Comparison of ENCODE assay signal across 30 cellular contexts in the genomic region with DNA sequence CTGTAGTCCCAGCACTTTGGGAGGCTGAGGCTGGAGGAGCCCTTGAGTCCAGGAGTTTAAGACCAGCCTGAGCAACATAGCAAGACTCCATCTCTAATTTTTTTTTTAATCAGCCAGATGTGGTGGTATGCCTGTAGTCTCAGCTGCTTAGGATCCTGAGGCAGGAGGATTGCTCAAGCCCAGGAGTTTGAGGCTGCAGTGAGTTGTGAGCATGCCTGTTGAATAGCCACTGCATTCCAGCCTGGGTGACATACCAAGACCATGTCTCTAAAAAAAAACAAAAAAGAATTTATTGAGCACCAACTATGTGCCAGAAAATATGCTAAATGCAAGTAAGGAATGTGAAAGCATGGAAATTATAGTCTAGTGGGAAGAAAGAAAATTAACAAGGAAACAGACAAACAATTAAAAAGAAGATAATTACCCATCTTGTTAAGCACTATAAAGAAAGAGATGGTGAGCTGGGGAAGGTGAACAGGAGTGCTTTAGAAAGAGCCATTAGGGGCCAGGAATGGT.
"Had no signal": no experiment of that assay in that cellular context is flagged by ENCODE, and none has a peak within 500 bp of the region (broad histone marks: within the 10 kb centered on the region; RNA-seq: fewer than 3 reads in every experiment).

No MANE protein-coding gene starts in this region.

- H3K36me3 Mint-ChIP-seq: activated CD4-positive, alpha-beta memory T cell treated with anti-CD3 and anti-CD28 coated beads for 36 hours; mesothelial cell of epicardium; naive B cell; stimulated activated memory B cell treated with anti-CD40 and anti-IgM and Interleukin-4, amounts not matched to agents 10 μg/mL and 1 μg/mL and 100 μg/mL, for 72 hours had no signal

- H3K9me3 ChIP-seq: esophagus squamous epithelium, gastrocnemius medialis, pancreas, prostate gland, sigmoid colon had no signal

- H3K9me3 Mint-ChIP-seq: activated CD4-positive, alpha-beta memory T cell treated with anti-CD3 and anti-CD28 coated beads for 36 hours; central memory CD8-positive, alpha-beta T cell; mesothelial cell of epicardium; naive B cell; nephron progenitor cell; stimulated activated memory B cell treated with anti-CD40 and anti-IgM and Interleukin-4, amounts not matched to agents 10 μg/mL and 1 μg/mL and 100 μg/mL, for 72 hours; stimulated activated naive CD8-positive, alpha-beta T cell treated with anti-CD3 and anti-CD28 coated beads, Interleukin-15, amount 100 ng/mL, for 72 hours had no signal

- H3K27ac ChIP-seq: epithelial cell of prostate, esophagus squamous epithelium, gastrocnemius medialis, pancreas, prostate gland, sigmoid colon, WERI-Rb-1 had no signal

- H3K27me3 ChIP-seq: gastrocnemius medialis, pancreas had no signal

- H3K36me3 ChIP-seq: esophagus squamous epithelium, gastrocnemius medialis, pancreas, prostate gland, sigmoid colon, WERI-Rb-1 had no signal

- H3K4me1 Mint-ChIP-seq: central memory CD8-positive, alpha-beta T cell; mesothelial cell of epicardium; naive B cell; nephron progenitor cell; stimulated activated memory B cell treated with anti-CD40 and anti-IgM and Interleukin-4, amounts not matched to agents 10 μg/mL and 1 μg/mL and 100 μg/mL, for 72 hours; stimulated activated naive CD8-positive, alpha-beta T cell treated with anti-CD3 and anti-CD28 coated beads, Interleukin-15, amount 100 ng/mL, for 72 hours had no signal

- DNase-seq: activated CD4-positive, alpha-beta memory T cell treated with anti-CD3 and anti-CD28 coated beads for 36 hours; activated CD4-positive, alpha-beta T cell treated with anti-CD3 and anti-CD28 coated beads for 48 hours; activated CD8-positive, alpha-beta memory T cell treated with anti-CD3 and anti-CD28 coated beads, Interleukin-2, amount 50 U/mL, for 4 hours; activated gamma-delta T cell; activated naive CD4-positive, alpha-beta T cell treated with anti-CD3 and anti-CD28 coated beads, Interleukin-2, amount 50 U/mL, for 16 hours; activated T-cell treated with anti-CD3 and anti-CD28 coated beads, Interleukin-2, amount 50 U/mL, for 1 hour; effector CD8-positive, alpha-beta T cell; esophagus squamous epithelium; gastrocnemius medialis; glutamatergic neuron; left colon; mammary epithelial cell; naive B cell; nephron progenitor cell; pancreas; sigmoid colon; stimulated activated CD4-positive, alpha-beta T cell treated with anti-CD3 and anti-CD28 coated beads, Interleukin-1b, Interleukin-23, amount 100 ng/mL, for 48 hours; stimulated activated CD4-positive, alpha-beta T cell treated with anti-CD3 and anti-CD28 coated beads, Interleukin-4, amount 100 ng/mL, for 4 hours; stimulated activated CD8-positive, alpha-beta memory T cell treated with anti-CD3 and anti-CD28 coated beads, Interleukin-4, amount 100 ng/mL, for 48 hours; stimulated activated naive CD8-positive, alpha-beta T cell treated with anti-CD3 and anti-CD28 coated beads, Interleukin-15, amount 100 ng/mL, for 72 hours; substantia nigra; T-helper 17 cell; T1000; WERI-Rb-1 had no signal

- H3K4me3 ChIP-seq: esophagus squamous epithelium, gastrocnemius medialis, pancreas, prostate gland, sigmoid colon, smooth muscle cell had no signal

- H3K27ac Mint-ChIP-seq: activated CD4-positive, alpha-beta memory T cell treated with anti-CD3 and anti-CD28 coated beads for 36 hours; mesothelial cell of epicardium; naive B cell; nephron progenitor cell; stimulated activated memory B cell treated with anti-CD40 and anti-IgM and Interleukin-4, amounts not matched to agents 10 μg/mL and 1 μg/mL and 100 μg/mL, for 72 hours; stimulated activated naive CD8-positive, alpha-beta T cell treated with anti-CD3 and anti-CD28 coated beads, Interleukin-15, amount 100 ng/mL, for 72 hours; T-helper 17 cell had no signal

- H3K4me3 Mint-ChIP-seq: activated CD4-positive, alpha-beta memory T cell treated with anti-CD3 and anti-CD28 coated beads for 36 hours; central memory CD8-positive, alpha-beta T cell; mesothelial cell of epicardium; nephron progenitor cell; stimulated activated memory B cell treated with anti-CD40 and anti-IgM and Interleukin-4, amounts not matched to agents 10 μg/mL and 1 μg/mL and 100 μg/mL, for 72 hours; stimulated activated naive CD8-positive, alpha-beta T cell treated with anti-CD3 and anti-CD28 coated beads, Interleukin-15, amount 100 ng/mL, for 72 hours; T-helper 17 cell had no signal

- H3K4me1 ChIP-seq: esophagus squamous epithelium, gastrocnemius medialis, pancreas, prostate gland, sigmoid colon had no signal
